Comparison of ENCODE assay signal across 17 cellular contexts in the genomic region with DNA sequence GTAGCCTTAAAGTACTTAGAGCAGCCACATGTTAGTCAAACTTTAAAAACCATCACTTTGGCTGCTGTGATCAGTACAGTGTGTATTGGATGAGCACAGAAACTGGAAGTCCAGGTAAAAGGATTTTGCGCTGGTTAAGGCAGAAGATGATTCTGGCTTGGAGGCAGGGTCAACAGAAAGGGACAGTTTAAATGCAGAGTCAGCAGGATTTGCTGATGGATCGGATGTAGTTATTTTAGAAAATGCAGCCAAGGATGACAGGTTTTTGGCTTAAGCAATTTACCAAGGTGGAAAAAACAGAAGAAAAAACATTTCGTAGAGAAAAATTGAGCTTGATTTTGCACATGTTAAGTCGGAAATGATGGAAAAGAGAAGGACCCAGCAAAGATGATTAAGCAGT. TPM values are rescaled to one million over a fixed set of nuclear protein-coding genes. Genes with fewer than 3 reads are reported as not detected.
DNase-seq lines count a peak whose midpoint lies in the region; ATAC-seq, FAIRE-seq and TF ChIP-seq lines count a peak whose summit lies in the region.
"Had no signal": no experiment of that assay in that cellular context is flagged by ENCODE, and none has a peak within 500 bp of the region (broad histone marks: within the 10 kb centered on the region; RNA-seq: fewer than 3 reads in every experiment).

No MANE protein-coding gene starts in this region.

- ATAC-seq in A549 (no peak), IMR-90 (ENCODE audit: low read depth) (no peak), K562 (no peak)
- no peak for ATAC-seq in stimulated activated effector memory CD8-positive, alpha-beta T cell treated with anti-CD3 and anti-CD28 coated beads, Interleukin-12 subunit alpha, Interleukin-12 subunit beta, amount 100 ng/mL, for 72 hours

- no peaks in the 10 kb centered on the region; the same call in 1 of the 2 replicates for H3K9me1 ChIP-seq in IMR-90 (ENCODE audit: insufficient read depth, low read length)
- no peaks in the 10 kb centered on the region for H3K9me1 ChIP-seq in K562 (ENCODE audit: control insufficient read depth, insufficient read depth, low read length)

- no peak overlapping the region for H3K4me3 Mint-ChIP-seq in stimulated activated effector memory CD8-positive, alpha-beta T cell treated with anti-CD3 and anti-CD28 coated beads, Interleukin-12 subunit alpha, Interleukin-12 subunit beta, amount 100 ng/mL, for 72 hours
- no peak overlapping the region for H3K4me3 Mint-ChIP-seq in progenitor cell of endocrine pancreas (ENCODE audit: low read depth)
- H3K4me3 Mint-ChIP-seq: CD8-positive, alpha-beta memory T cell had no signal

- H3K9ac ChIP-seq in IMR-90 (ENCODE audit: low read depth, low read length) (no peak overlapping the region), K562 (ENCODE audit: insufficient read depth in 1 of 2, low read depth in 2 of 2, low read length in 2 of 2) (no peak overlapping the region), mesenchymal stem cell (ENCODE audit: low read length) (no peak overlapping the region)

- H3K36me3 ChIP-seq in IMR-90 (ENCODE audit: control insufficient read depth, insufficient read depth, low read length) (peaks cover 9% of the 10 kb centered on the region), K562 (ENCODE audit: control insufficient read depth, insufficient read depth, low read length) (no peaks in the 10 kb centered on the region), mesenchymal stem cell (ENCODE audit: control insufficient read depth in 1 of 2, insufficient read depth in 2 of 2, low read depth in 1 of 2, low read length in 2 of 2) (peaks cover 21 to 51% of the 10 kb centered on the region in 2 experiments)
- H3K36me3 ChIP-seq: BE2C had no signal

- H3K27me3 ChIP-seq in IMR-90 (ENCODE audit: control insufficient read depth, insufficient read depth, low read length) (no peaks in the 10 kb centered on the region), K562 (ENCODE audit: control insufficient read depth in 2 of 2, insufficient read depth in 2 of 2, low read length in 2 of 2) (peaks cover 30 to 54% of the 10 kb centered on the region in 2 experiments), mesenchymal stem cell (ENCODE audit: control insufficient read depth in 1 of 2, insufficient read depth in 1 of 2, low read length in 2 of 2) (no peaks in the 10 kb centered on the region)
- H3K27me3 ChIP-seq: BE2C had no signal

- intact Hi-C loops in IMR-90 (cut with micrococcal nuclease) = no loop called here
- intact Hi-C loops in K562 (cut with micrococcal nuclease) = no loop called here

- DNase-seq in A549 (ENCODE audit: low read depth in 1 of 2, low spot score in 1 of 2) (no peak), IMR-90 (no peak), K562 (ENCODE audit: extremely low read depth in 1 of 4, low spot score in 3 of 4) (no peak), progenitor cell of endocrine pancreas (ENCODE audit: low spot score, unreplicated experiment) (no peak), mesenchymal stem cell (no peak)
- DNase-seq in stimulated activated effector memory CD8-positive, alpha-beta T cell treated with anti-CD3 and anti-CD28 coated beads, Interleukin-12 subunit alpha, Interleukin-12 subunit beta, amount 100 ng/mL, for 72 hours (ENCODE audit: low spot score in 2 of 2) = no peak
- no peak for DNase-seq in stimulated activated CD4-positive, alpha-beta T cell treated with anti-CD3 and anti-CD28 coated beads, Interleukin-12 subunit alpha, Interleukin-12 subunit beta, amount 100 ng/mL, for 4 hours
- DNase-seq: 8988T; BE2C; Caco-2; CD8-positive, alpha-beta memory T cell; DND-41; GDM1; KG1 had no signal

- H3K14ac ChIP-seq in IMR-90 (replicated peaks; ENCODE audit: low read depth, low read length) (no peak overlapping the region), mesenchymal stem cell (ENCODE audit: low read length in 2 of 2) (no peak overlapping the region)

- FAIRE-seq in A549 (lab: Jason Lieb, UNC) (no peak), K562 (lab: Jason Lieb, UNC) (peak; percentile 40)
- FAIRE-seq: GM12892 had no signal

- H3K4me3 ChIP-seq in A549 (no peak overlapping the region), IMR-90 (ENCODE audit: insufficient read depth, low read depth, low read length) (no peak overlapping the region), K562 (no peak overlapping the region), mesenchymal stem cell (ENCODE audit: insufficient read depth in 1 of 2, low read depth in 1 of 2, low read length in 2 of 2) (no peak overlapping the region)

- no peaks in the 10 kb centered on the region for H4K20me1 ChIP-seq in IMR-90 (ENCODE audit: insufficient read depth, low read length)
- peaks cover under 1% of the 10 kb centered on the region; the same call in 1 of the 2 replicates for H4K20me1 ChIP-seq in K562 (replicated peaks; ENCODE audit: control insufficient read depth, insufficient read depth, low read length)

- no peak overlapping the region for H3K18ac ChIP-seq in IMR-90 (ENCODE audit: low read depth, low read length)
- no peak overlapping the region for H3K18ac ChIP-seq in mesenchymal stem cell (ENCODE audit: low read depth in 1 of 2, low read length in 2 of 2)

- H3K36me3 Mint-ChIP-seq in stimulated activated effector memory CD8-positive, alpha-beta T cell treated with anti-CD3 and anti-CD28 coated beads, Interleukin-12 subunit alpha, Interleukin-12 subunit beta, amount 100 ng/mL, for 72 hours = peaks cover 43% of the 10 kb centered on the region
- peaks cover 23% of the 10 kb centered on the region for H3K36me3 Mint-ChIP-seq in progenitor cell of endocrine pancreas (ENCODE audit: insufficient read depth)

- TF ChIP-seq RAD21 in A549 (conservative IDR thresholded peaks at IDR 0.05 in 1 of 2, IDR thresholded peaks at IDR 0.05 in 1 of 2) (no peak), IMR-90 (IDR thresholded peaks at IDR 0.05; ENCODE audit: low read length) (no peak), K562 (CRISPR knock-in tag; conservative IDR thresholded peaks at IDR 0.05 in 1 of 2, IDR thresholded peaks at IDR 0.05 in 1 of 2) (no peak)

- no peak overlapping the region for H3K4ac ChIP-seq in IMR-90 (ENCODE audit: low read depth, low read length)
- no peak overlapping the region for H3K4ac ChIP-seq in mesenchymal stem cell (ENCODE audit: low read depth in 1 of 2, low read length in 2 of 2)

- CTCF ChIA-PET in A549 (lab: Yijun Ruan, JAX) (interaction anchor here (0.9 kb wide), 1 partner anchor 10 kb away, joined by 3 read pairs; no protein-coding TSS in a partner anchor), IMR-90 (lab: Yijun Ruan, JAX) (no interaction called here), K562 (lab: Yijun Ruan, JAX; ENCODE audit: low intra/inter-chr PET ratio) (no interaction called here)

- H2AK5ac ChIP-seq in IMR-90 (ENCODE audit: low read depth, low read length) = no peak overlapping the region
- H2AK5ac ChIP-seq in mesenchymal stem cell (ENCODE audit: low read length, severe bottlenecking) = no peak overlapping the region

- in situ Hi-C loops in IMR-90 (cut with MboI; ENCODE audit: low sequenced_read_pairs) = no loop called here
- in situ Hi-C loops in K562 (cut with MboI) = no loop called here

- H3K56ac ChIP-seq in IMR-90 (ENCODE audit: extremely low read depth, insufficient read depth, low read length) = no peak overlapping the region

- peaks cover 5% of the 10 kb centered on the region for H3K4me1 Mint-ChIP-seq in stimulated activated effector memory CD8-positive, alpha-beta T cell treated with anti-CD3 and anti-CD28 coated beads, Interleukin-12 subunit alpha, Interleukin-12 subunit beta, amount 100 ng/mL, for 72 hours
- H3K4me1 Mint-ChIP-seq in progenitor cell of endocrine pancreas (ENCODE audit: low read depth) = no peaks in the 10 kb centered on the region
- H3K4me1 Mint-ChIP-seq: CD8-positive, alpha-beta memory T cell had no signal

- H2BK15ac ChIP-seq in IMR-90 (ENCODE audit: low read depth, low read length) (no peak overlapping the region), mesenchymal stem cell (ENCODE audit: low read depth, poor library complexity, severe bottlenecking) (no peak overlapping the region)

- H2BK120ac ChIP-seq in IMR-90 (ENCODE audit: low read depth, low read length) (no peak overlapping the region), mesenchymal stem cell (ENCODE audit: low read depth, low read length) (no peak overlapping the region)

- no peak overlapping the region for H2BK12ac ChIP-seq in mesenchymal stem cell (ENCODE audit: low read length in 2 of 2)

- H3K9me3 Mint-ChIP-seq in stimulated activated effector memory CD8-positive, alpha-beta T cell treated with anti-CD3 and anti-CD28 coated beads, Interleukin-12 subunit alpha, Interleukin-12 subunit beta, amount 100 ng/mL, for 72 hours = no peaks in the 10 kb centered on the region
- H3K9me3 Mint-ChIP-seq in progenitor cell of endocrine pancreas (ENCODE audit: low read depth) = no peaks in the 10 kb centered on the region
- H3K9me3 Mint-ChIP-seq: CD8-positive, alpha-beta memory T cell had no signal

- no peaks in the 10 kb centered on the region for H3K27me3 Mint-ChIP-seq in progenitor cell of endocrine pancreas

- H2BK5ac ChIP-seq in IMR-90 (ENCODE audit: low read depth, low read length, poor library complexity, severe bottlenecking) (no peak overlapping the region), mesenchymal stem cell (ENCODE audit: low read depth, low read length, poor library complexity, severe bottlenecking) (no peak overlapping the region)

- H2AFZ ChIP-seq in IMR-90 (replicated peaks; ENCODE audit: low read length, poor library complexity) (no peak overlapping the region), K562 (ENCODE audit: low read depth, low read length) (no peak overlapping the region), mesenchymal stem cell (ENCODE audit: low read depth, low read length) (no peak overlapping the region)

- BruUV-seq in IMR-90 (replicated peaks; lab: Mats Ljungman, UMichigan) (no TSS peak), K562 (replicated peaks; lab: Mats Ljungman, UMichigan) (no TSS peak)

- no peak for TF ChIP-seq CTCF in A549 (IDR thresholded peaks at IDR 0.05)
- no peak for TF ChIP-seq CTCF in IMR-90 (conservative IDR thresholded peaks at IDR 0.05; ENCODE audit: low read depth, low read length)
- no peak for TF ChIP-seq CTCF in K562 (IDR thresholded peaks at IDR 0.05 in 2 of 3, conservative IDR thresholded peaks at IDR 0.05 in 1 of 3; ENCODE audit: insufficient read depth in 2 of 3, low read depth in 1 of 3, low read length in 3 of 3)
- TF ChIP-seq CTCF in progenitor cell of endocrine pancreas (IDR thresholded peaks at IDR 0.05; ENCODE audit: unreplicated experiment) = no peak

- no peak overlapping the region for H4K5ac ChIP-seq in IMR-90 (ENCODE audit: low read depth, low read length)

- H2AK9ac ChIP-seq in IMR-90 (replicated peaks; ENCODE audit: low read depth, low read length, poor library complexity) = no peak overlapping the region

- H2BK20ac ChIP-seq in IMR-90 (ENCODE audit: low read depth, low read length) = no peak overlapping the region

- H3K23ac ChIP-seq in IMR-90 (ENCODE audit: low read depth, low read length) (no peak overlapping the region), mesenchymal stem cell (ENCODE audit: low read length in 2 of 2) (no peak overlapping the region)

- TF ChIP-seq EP300 in A549 (IDR thresholded peaks at IDR 0.05) (no peak), K562 (IDR thresholded peaks at IDR 0.05; ENCODE audit: low read length) (no peak)

- H3K4me1 ChIP-seq in A549 = no peaks in the 10 kb centered on the region
- no peaks in the 10 kb centered on the region for H3K4me1 ChIP-seq in IMR-90 (ENCODE audit: control insufficient read depth, insufficient read depth, low read length)
- peaks cover 0 to 5% of the 10 kb centered on the region in 2 experiments; a peak in 1 of 5 replicates for H3K4me1 ChIP-seq in K562 (replicated peaks in 1 of 2; ENCODE audit: control insufficient read depth in 2 of 2, insufficient read depth in 2 of 2, low read length in 2 of 2)
- peaks cover 3% of the 10 kb centered on the region for H3K4me1 ChIP-seq in mesenchymal stem cell (ENCODE audit: control insufficient read depth, insufficient read depth, low read depth, low read length)
- H3K4me1 ChIP-seq: BE2C had no signal

- no peaks in the 10 kb centered on the region for H3K9me3 ChIP-seq in A549
- H3K9me3 ChIP-seq in IMR-90 (ENCODE audit: control insufficient read depth, insufficient read depth, low read length) = no peaks in the 10 kb centered on the region
- H3K9me3 ChIP-seq in K562 (replicated peaks; ENCODE audit: control insufficient read depth, insufficient read depth, low read depth, low read length) = no peaks in the 10 kb centered on the region
- H3K9me3 ChIP-seq in mesenchymal stem cell (ENCODE audit: control insufficient read depth, low read length) = no peaks in the 10 kb centered on the region
- H3K9me3 ChIP-seq: BE2C had no signal

- peak overlapping the region; percentile 21 for H3K27ac Mint-ChIP-seq in stimulated activated effector memory CD8-positive, alpha-beta T cell treated with anti-CD3 and anti-CD28 coated beads, Interleukin-12 subunit alpha, Interleukin-12 subunit beta, amount 100 ng/mL, for 72 hours
- no peak overlapping the region for H3K27ac Mint-ChIP-seq in progenitor cell of endocrine pancreas

- H3K79me2 ChIP-seq in K562 (ENCODE audit: control insufficient read depth, insufficient read depth, low read length) = no peaks in the 10 kb centered on the region

- H3K79me1 ChIP-seq in IMR-90 (ENCODE audit: low read depth in 1 of 2, low read length in 2 of 2) (no peaks in the 10 kb centered on the region), mesenchymal stem cell (replicated peaks; ENCODE audit: low read length, poor library complexity, severe bottlenecking) (no peaks in the 10 kb centered on the region)

- no peak overlapping the region for H3K4me2 ChIP-seq in A549
- no peak overlapping the region for H3K4me2 ChIP-seq in IMR-90 (ENCODE audit: low read depth, low read length)
- H3K4me2 ChIP-seq in K562 (ENCODE audit: insufficient read depth, low read length) = no peak overlapping the region
- no peak overlapping the region for H3K4me2 ChIP-seq in mesenchymal stem cell (ENCODE audit: low read length, poor library complexity, severe bottlenecking)

- H4K8ac ChIP-seq in IMR-90 (ENCODE audit: low read depth in 2 of 2, low read length in 2 of 2) (no peak overlapping the region), mesenchymal stem cell (ENCODE audit: low read length) (no peak overlapping the region)

- 64% methylated on average over 4 of the region's 4 CpGs for WGBS in A549 (ENCODE audit: missing lambda C conversion rate)
- 98% methylated on average over 4 of the region's 4 CpGs; no CpG with 5 or more reads in 1 of the 2 experiments for WGBS in IMR-90 (ENCODE audit: extremely low coverage in 2 of 2, insufficient read length in 1 of 2), 2 experiments
- WGBS in K562 (ENCODE audit: insufficient coverage, low coverage, missing lambda C conversion rate) = 8% methylated on average over 4 of the region's 4 CpGs
- 97% methylated on average over 4 of the region's 4 CpGs for WGBS in mesenchymal stem cell

- POLR2A ChIA-PET in A549 (lab: Yijun Ruan, JAX) = no interaction called here
- POLR2A ChIA-PET in IMR-90 (lab: Charles Lee; ENCODE audit: unreplicated experiment) = no interaction called here
- POLR2A ChIA-PET in K562 (lab: Yijun Ruan, JAX) = interaction anchor here (0.6 to 0.7 kb wide), 3 partner anchors 33 to 1433 kb away, joined by 3 to 4 read pairs (median 3); no protein-coding TSS in a partner anchor

- H3K27ac ChIP-seq in A549 (no peak overlapping the region), IMR-90 (ENCODE audit: insufficient read depth, low read length) (no peak overlapping the region), K562 (ENCODE audit: extremely low read depth, low read depth, low read length) (no peak overlapping the region), mesenchymal stem cell (ENCODE audit: low read length, poor library complexity, severe bottlenecking) (no peak overlapping the region)
- H3K27ac ChIP-seq: C4-2B, HL-60 had no signal

- dilution Hi-C loops in IMR-90 (cut with HindIII; ENCODE audit: low sequenced_read_pairs, unreplicated experiment) = no loop called here

- no peak overlapping the region for H4K91ac ChIP-seq in IMR-90 (ENCODE audit: insufficient read depth, low read depth, low read length)
- H4K91ac ChIP-seq in mesenchymal stem cell (ENCODE audit: low read length) = no peak overlapping the region

- TF ChIP-seq POLR2A in A549 (IDR thresholded peaks at IDR 0.05; ENCODE audit: low read length) = no peak
- no peak for TF ChIP-seq POLR2A in IMR-90 (IDR thresholded peaks at IDR 0.05; ENCODE audit: low read depth, low read length)
- no peak for TF ChIP-seq POLR2A in K562 (conservative IDR thresholded peaks at IDR 0.05)

RNA-seq across cellular contexts. Expression of a gene that starts 45.9 kb away (rescaled TPM):
- polyA plus RNA-seq in A549 (2011; rRNA removed) (15.0 and 21.5 TPM in 2 replicates), A549 (2017; fragmentation: RNase III; extraction: RNeasy Plus Mini Kit Qiagen cat#74134 plus additional on column Dnase treatment) (9.7 to 10.7 TPM (median 9.9 TPM) in 3 replicates), IMR-90 (2012; rRNA removed) (11.1 and 14.0 TPM in 2 replicates), K562 (2011; rRNA removed) (34.6 and 43.4 TPM in 2 replicates), K562 (2014; fragmentation: Illumina TruSeq; extraction: Trizol) (30.0 and 36.0 TPM in 2 replicates), K562 (2014; fragmentation: Nextera tagmentation; extraction: Ambion mirVana) (10 to 100 TPM; 12.7 to 20.5 TPM), K562 (2014; rRNA removed) (26.1 and 30.6 TPM in 2 replicates)
- 2.9 TPM in 2 replicates for polyA plus RNA-seq in A549 (2012; cell fraction: cytosol; rRNA removed)
- polyA plus RNA-seq in A549 (2012; cell fraction: nucleus; rRNA removed) = 2.3 and 3.8 TPM in 2 replicates
- 6.3 and 9.0 TPM in 2 replicates for polyA minus RNA-seq in A549 (2011; rRNA and poly(A)+ RNA removed)
- total RNA-seq in IMR-90 (2012; rRNA removed) (23.5 and 39.4 TPM in 2 replicates), K562 (2014; rRNA removed) (34.5 and 48.6 TPM in 2 replicates), K562 (2014; rRNA removed; fragmentation: Illumina TruSeq; extraction: Trizol) (53.7 and 61.1 TPM in 2 replicates), K562 (2015; rRNA removed; fragmentation: Illumina TruSeq; extraction: Trizol) (46.0 and 52.1 TPM in 2 replicates), K562 (2021) (29.5 and 36.1 TPM in 2 replicates), progenitor cell of endocrine pancreas (32.2 and 33.7 TPM in 2 replicates)
- 1.3 and 1.9 TPM in 2 replicates for polyA plus RNA-seq in IMR-90 (2012; cell fraction: cytosol; rRNA removed)
- polyA plus RNA-seq in IMR-90 (2012; cell fraction: nucleus; rRNA removed; ENCODE audit: low replicate concordance) = 2.8 and 23.9 TPM in 2 replicates
- total RNA-seq in K562 (2011; cell fraction: chromatin; rRNA removed; ENCODE audit: low replicate concordance) = 69.1 and 213 TPM in 2 replicates
- total RNA-seq in K562 (2011; cell fraction: nucleolus; rRNA removed) = 39.4 and 52.0 TPM in 2 replicates
- total RNA-seq in K562 (2011; cell fraction: nucleoplasm; rRNA removed) = 78.0 and 101 TPM in 2 replicates
- polyA plus RNA-seq in K562 (2011; cell fraction: cytosol; rRNA removed) = 4.9 and 13.5 TPM in 2 replicates
- 19.9 and 29.4 TPM in 2 replicates for polyA plus RNA-seq in K562 (2011; cell fraction: nucleus; rRNA removed)
- polyA plus RNA-seq in K562 (2012) = 16.6 and 19.7 TPM in 2 replicates
- 86.5 and 93.2 TPM in 2 replicates for polyA minus RNA-seq in K562 (2011; rRNA and poly(A)+ RNA removed)
- 19.8 and 24.6 TPM in 2 replicates for polyA minus RNA-seq in K562 (2011; cell fraction: cytosol; rRNA and poly(A)+ RNA removed)
- 31.8 and 54.8 TPM in 2 replicates for polyA minus RNA-seq in K562 (2011; cell fraction: nucleus; rRNA and poly(A)+ RNA removed)
- 11.1 TPM for polyA plus RNA-seq in mesenchymal stem cell (2013, experiment 1 of 2)
- polyA plus RNA-seq in mesenchymal stem cell (2013, experiment 2 of 2) = 11.3 TPM
